8 cellular contexts compared by ENCODE assay signal in genomic region chr2:126634273-126634861, GRCh38. TPM values are rescaled to one million over a fixed set of nuclear protein-coding genes. Genes with fewer than 3 reads are reported as not detected.
A peak's percentile ranks its signal among the peaks of the same experiment; 100 is the strongest.
DNase-seq lines count a peak whose midpoint lies in the region; ATAC-seq and TF ChIP-seq lines count a peak whose summit lies in the region.

No MANE protein-coding gene starts in this region.

- H3K4ac ChIP-seq in mesenchymal stem cell (ENCODE audit: low read depth in 1 of 2, low read length in 2 of 2): no peak overlapping the region

- peak; percentile 58 for TF ChIP-seq CTCF in GM12873 (IDR thresholded peaks at IDR 0.05; ENCODE audit: insufficient read depth, low read depth, low read length, missing control alignments)
- TF ChIP-seq CTCF in prostate gland (IDR thresholded peaks at IDR 0.05): peak in 1 of 4 experiments; percentile 8

- no peak overlapping the region for H2BK15ac ChIP-seq in mesenchymal stem cell (ENCODE audit: low read depth, poor library complexity, severe bottlenecking)

- H2BK5ac ChIP-seq in mesenchymal stem cell (ENCODE audit: low read depth, low read length, poor library complexity, severe bottlenecking): no peak overlapping the region

- H3K36me3 ChIP-seq in mesenchymal stem cell (ENCODE audit: control insufficient read depth in 1 of 2, insufficient read depth in 2 of 2, low read depth in 1 of 2, low read length in 2 of 2): no peaks in the 10 kb centered on the region
- no peaks in the 10 kb centered on the region for H3K36me3 ChIP-seq in prostate gland

- no peak overlapping the region for H3K9ac ChIP-seq in mesenchymal stem cell (ENCODE audit: low read length)

- peak overlapping the region in 1 of 2 experiments; percentile 50 for H2BK12ac ChIP-seq in mesenchymal stem cell (ENCODE audit: low read length in 2 of 2)

- ATAC-seq in HG03520 (IDR thresholded peaks at IDR 0.05; ENCODE audit: unreplicated experiment) (peak; percentile 53), HG03432 (IDR thresholded peaks at IDR 0.05; ENCODE audit: unreplicated experiment) (no peak)

- H3K9me3 Mint-ChIP-seq in activated naive CD4-positive, alpha-beta T cell treated with anti-CD3 and anti-CD28 coated beads, Interleukin-2, amount 10 ng/mL, durations not matched to agents 7 days and 5 days: no peaks in the 10 kb centered on the region

- H4K8ac ChIP-seq in mesenchymal stem cell (ENCODE audit: low read length): peak overlapping the region; percentile 30

- no peak overlapping the region for H2AFZ ChIP-seq in mesenchymal stem cell (ENCODE audit: low read depth, low read length)

- peak overlapping the region; percentile 64 to 81 for H3K18ac ChIP-seq in mesenchymal stem cell (ENCODE audit: low read depth in 1 of 2, low read length in 2 of 2)

- H3K4me3 ChIP-seq in mesenchymal stem cell (ENCODE audit: insufficient read depth in 1 of 2, low read depth in 1 of 2, low read length in 2 of 2) (no peak overlapping the region), prostate gland (no peak overlapping the region)

- WGBS in mesenchymal stem cell: 67% methylated on average over 11 of the region's 12 CpGs
- 45% methylated on average over 12 of the region's 12 CpGs for WGBS in prostate gland

- DNase-seq in activated naive CD4-positive, alpha-beta T cell treated with anti-CD3 and anti-CD28 coated beads, Interleukin-2, amount 10 ng/mL, durations not matched to agents 7 days and 5 days: peak; percentile 37
- DNase-seq in mesenchymal stem cell (no peak), prostate gland (ENCODE audit: low spot score) (no peak), SK-N-DZ (ENCODE audit: low spot score) (no peak), NOMO-1 treated with dmso at 0.1 percent for 144 hours (lab: John Stamatoyannopoulos, UW; ENCODE audit: unreplicated experiment) (no peak)

- H3K23ac ChIP-seq in mesenchymal stem cell (ENCODE audit: low read length in 2 of 2): no peak overlapping the region

- H3K4me1 ChIP-seq in mesenchymal stem cell (ENCODE audit: control insufficient read depth, insufficient read depth, low read depth, low read length) (peaks cover 3% of the 10 kb centered on the region), prostate gland (replicated peaks) (no peaks in the 10 kb centered on the region)

- H2BK120ac ChIP-seq in mesenchymal stem cell (ENCODE audit: low read depth, low read length): no peak overlapping the region

- H3K4me2 ChIP-seq in mesenchymal stem cell (ENCODE audit: low read length, poor library complexity, severe bottlenecking): no peak overlapping the region

- H4K91ac ChIP-seq in mesenchymal stem cell (ENCODE audit: low read length): no peak overlapping the region

- no peaks in the 10 kb centered on the region for H3K79me1 ChIP-seq in mesenchymal stem cell (replicated peaks; ENCODE audit: low read length, poor library complexity, severe bottlenecking)

- no peak overlapping the region for H3K14ac ChIP-seq in mesenchymal stem cell (ENCODE audit: low read length in 2 of 2)

- H3K27ac ChIP-seq in mesenchymal stem cell (ENCODE audit: low read length, poor library complexity, severe bottlenecking) (no peak overlapping the region), prostate gland (no peak overlapping the region)

- H3K27ac Mint-ChIP-seq in activated naive CD4-positive, alpha-beta T cell treated with anti-CD3 and anti-CD28 coated beads, Interleukin-2, amount 10 ng/mL, durations not matched to agents 7 days and 5 days: no peak overlapping the region

- H3K9me3 ChIP-seq in mesenchymal stem cell (ENCODE audit: control insufficient read depth, low read length): no peaks in the 10 kb centered on the region
- H3K9me3 ChIP-seq in prostate gland: no peaks in the 10 kb centered on the region

- H3K4me3 Mint-ChIP-seq in activated naive CD4-positive, alpha-beta T cell treated with anti-CD3 and anti-CD28 coated beads, Interleukin-2, amount 10 ng/mL, durations not matched to agents 7 days and 5 days: no peak overlapping the region

- no peak overlapping the region for H2AK5ac ChIP-seq in mesenchymal stem cell (ENCODE audit: low read length, severe bottlenecking)

- H3K36me3 Mint-ChIP-seq in activated naive CD4-positive, alpha-beta T cell treated with anti-CD3 and anti-CD28 coated beads, Interleukin-2, amount 10 ng/mL, durations not matched to agents 7 days and 5 days: no peaks in the 10 kb centered on the region

- H3K27me3 ChIP-seq in mesenchymal stem cell (ENCODE audit: control insufficient read depth in 1 of 2, insufficient read depth in 1 of 2, low read length in 2 of 2) (peaks cover 0 to 3% of the 10 kb centered on the region in 2 experiments), prostate gland (replicated peaks; ENCODE audit: insufficient read depth) (no peaks in the 10 kb centered on the region)

- TF ChIP-seq POLR2A in prostate gland (IDR thresholded peaks at IDR 0.05): no peak

- CTCF ChIA-PET in activated naive CD4-positive, alpha-beta T cell treated with anti-CD3 and anti-CD28 coated beads, Interleukin-2, amount 10 ng/mL, durations not matched to agents 7 days and 5 days (lab: Charles Lee): interaction anchor here (1.0 to 3.4 kb wide), 2 partner anchors 106 to 142 kb away, joined by 3 to 17 read pairs; no protein-coding TSS in a partner anchor

- H3K4me1 Mint-ChIP-seq in activated naive CD4-positive, alpha-beta T cell treated with anti-CD3 and anti-CD28 coated beads, Interleukin-2, amount 10 ng/mL, durations not matched to agents 7 days and 5 days: no peaks in the 10 kb centered on the region

- H3K27me3 Mint-ChIP-seq in activated naive CD4-positive, alpha-beta T cell treated with anti-CD3 and anti-CD28 coated beads, Interleukin-2, amount 10 ng/mL, durations not matched to agents 7 days and 5 days: peaks cover 18% of the 10 kb centered on the region

- intact Hi-C loops in prostate gland (cut with DNase I): no loop called here

RNA-seq across cellular contexts. Expression of gene GYPC, which starts 21.6 kb away (rescaled TPM):
- polyA plus RNA-seq in mesenchymal stem cell (2013, experiment 1 of 2): 199 TPM
- 195 TPM for polyA plus RNA-seq in mesenchymal stem cell (2013, experiment 2 of 2)
- 10 to 100 TPM; 17.3 to 32.9 TPM for total RNA-seq in prostate gland
- not detected in 2 replicates for polyA plus RNA-seq in SK-N-DZ (2014; cell fraction: cytosol; rRNA removed)
- not detected in 2 replicates for polyA plus RNA-seq in SK-N-DZ (2014; cell fraction: nucleus; rRNA removed)
